ENCODE assay signal across 9 cellular contexts in genomic region chr6:112043032-112044007, GRCh38. TPM values are rescaled to one million over a fixed set of nuclear protein-coding genes. Genes with fewer than 3 reads are reported as not detected.
A peak's percentile ranks its signal among the peaks of the same experiment; 100 is the strongest.
DNase-seq lines count a peak whose midpoint lies in the region; ATAC-seq, FAIRE-seq and TF ChIP-seq lines count a peak whose summit lies in the region.
"Had no signal": no experiment of that assay in that cellular context is flagged by ENCODE, and none has a peak within 500 bp of the region (broad histone marks: within the 10 kb centered on the region; RNA-seq: fewer than 3 reads in every experiment).

No MANE protein-coding gene starts in this region.

- peak; percentile 23 for FAIRE-seq in kidney (lab: Jason Lieb, UNC)

- H3K9ac ChIP-seq in kidney (ENCODE audit: low read length in 2 of 2), result peak overlapping the region; percentile 60 to 61

- DNase-seq in AG10803 (ENCODE audit: low read depth) (peak; percentile 89), NCI-H446 (lab: John Stamatoyannopoulos, UW) (peak; percentile 87 to 93), cerebellar nuclear complex (lab: John Stamatoyannopoulos, UW) (peak; percentile 28 to 63), kidney (peak; percentile 94)
- DNase-seq in stimulated activated CD4-positive, alpha-beta T cell treated with anti-CD3 and anti-CD28 coated beads, Interleukin-15, amount 100 ng/mL, for 1 hour (ENCODE audit: low read depth in 1 of 2, low spot score in 1 of 2), result peak; percentile 78 to 79

- ATAC-seq in GM19035 (IDR thresholded peaks at IDR 0.05; ENCODE audit: unreplicated experiment) (peak; percentile 89), HG03378 (IDR thresholded peaks at IDR 0.05; ENCODE audit: unreplicated experiment) (peak; percentile 88)
- peak; percentile 84 to 90 for ATAC-seq in activated CD4-positive, CD25-positive, alpha-beta regulatory T cell treated with anti-CD3 and anti-CD28 coated beads, Interleukin-2, amount 50 U/mL, for 24 hours

- H3K4me1 ChIP-seq in kidney (ENCODE audit: control insufficient read depth in 1 of 2, insufficient read depth in 1 of 2, low read depth in 1 of 2, low read length in 2 of 2), result peaks cover 5 to 11% of the 10 kb centered on the region in 2 donors

- intact Hi-C loops in kidney (cut with DNase I), result no loop called here

- no peaks in the 10 kb centered on the region for H3K9me3 ChIP-seq in kidney (ENCODE audit: control insufficient read depth in 1 of 2, low read length in 2 of 2)

- H3K36me3 ChIP-seq in kidney (ENCODE audit: control insufficient read depth in 1 of 2, insufficient read depth in 2 of 2, low read length in 2 of 2), result no peaks in the 10 kb centered on the region

- peak overlapping the region; percentile 70 to 77 for H3K27ac ChIP-seq in kidney (ENCODE audit: low read depth in 2 of 2, low read length in 2 of 2)

- peak overlapping the region; percentile 62 for H3K4me3 ChIP-seq in AG10803 (ENCODE audit: low read length)
- H3K4me3 ChIP-seq in kidney (ENCODE audit: low read length in 2 of 2), result peak overlapping the region; percentile 74 to 79

- TF ChIP-seq CTCF in AG10803 (conservative IDR thresholded peaks at IDR 0.05; ENCODE audit: low read length) (peak; percentile 95), kidney (IDR thresholded peaks at IDR 0.05; ENCODE audit: borderline replicate concordance, extremely low read depth, insufficient read depth) (peak; percentile 92)

RNA-seq across cellular contexts. Expression of gene CCN6, which starts 10.6 kb away (rescaled TPM):
- 6.7 TPM for total RNA-seq in kidney
- 8.4 TPM for polyA plus RNA-seq in kidney (ENCODE audit: insufficient read depth, low read depth, low replicate concordance)
- total RNA-seq: T-helper 2 cell treated with Interferon-gamma antibody and Interleukin-4, amounts not matched to agents 100 ng/mL and 5 ng/mL, for 36 hours had no signal

RNA-seq across cellular contexts. Expression of gene TUBE1, which starts 44.0 kb away (rescaled TPM):
- total RNA-seq in kidney, result 21.2 TPM
- 13.6 TPM for polyA plus RNA-seq in kidney (ENCODE audit: insufficient read depth, low read depth, low replicate concordance)

RNA-seq across cellular contexts. Expression of gene FAM229B, which starts 44.1 kb away (rescaled TPM):
- 27.2 TPM for total RNA-seq in kidney
- 77.1 TPM for polyA plus RNA-seq in kidney (ENCODE audit: insufficient read depth, low read depth, low replicate concordance)

Comparison
In these comparisons a context has a peak if more than half of its experiments do, and no peak if none do; other contexts are left out.
1. Peak in every context shown above with its lines: DNase-seq, ATAC-seq, H3K4me3 ChIP-seq and H3K27ac ChIP-seq.